In genomic region chr15:72312605-72313447, GRCh38 we compare ENCODE assay signal across 8 cellular contexts. TPM values are rescaled to one million over a fixed set of nuclear protein-coding genes. Genes with fewer than 3 reads are reported as not detected.
DNase-seq lines count a peak whose midpoint lies in the region; ATAC-seq, FAIRE-seq and TF ChIP-seq lines count a peak whose summit lies in the region.

No MANE protein-coding gene starts in this region.

- peaks cover 3% of the 10 kb centered on the region for H3K36me3 Mint-ChIP-seq in CD4-positive, CD25-positive, alpha-beta regulatory T cell
- no peaks in the 10 kb centered on the region for H3K36me3 Mint-ChIP-seq in T-helper 17 cell (ENCODE audit: low read depth)
- no peaks in the 10 kb centered on the region for H3K36me3 Mint-ChIP-seq in astrocyte (ENCODE audit: low read depth, unreplicated experiment)

- H3K4me3 ChIP-seq in CD4-positive, CD25-positive, alpha-beta regulatory T cell (ENCODE audit: low read depth, low read length): no peak overlapping the region
- H3K4me3 ChIP-seq in astrocyte (ENCODE audit: insufficient read depth, low read depth, low read length) (no peak overlapping the region), hepatocyte (no peak overlapping the region)

- no peaks in the 10 kb centered on the region for H4K20me1 ChIP-seq in astrocyte (ENCODE audit: insufficient read depth, low read length)
- no peaks in the 10 kb centered on the region for H4K20me1 ChIP-seq in hepatocyte (ENCODE audit: insufficient read depth, poor library complexity, severe bottlenecking)

- H3K27me3 Mint-ChIP-seq in CD4-positive, CD25-positive, alpha-beta regulatory T cell: no peaks in the 10 kb centered on the region
- H3K27me3 Mint-ChIP-seq in T-helper 17 cell: no peaks in the 10 kb centered on the region
- H3K27me3 Mint-ChIP-seq in astrocyte (ENCODE audit: low read depth, unreplicated experiment): peaks cover 56% of the 10 kb centered on the region

- peak; percentile 32 to 60 (median 53) for DNase-seq in CD4-positive, CD25-positive, alpha-beta regulatory T cell
- DNase-seq in NCI-H146 treated with DMSO at 0.1 percent for 48 hours (lab: John Stamatoyannopoulos, UW; ENCODE audit: unreplicated experiment) (peak; percentile 4), T-helper 17 cell (peak; percentile 25 to 41 (median 32)), astrocyte (ENCODE audit: low read depth) (peak; percentile 33), hepatocyte (ENCODE audit: low spot score) (peak; percentile 74)
- peak; percentile 24 to 50 for DNase-seq in stimulated activated CD4-positive, alpha-beta T cell treated with anti-CD3 and anti-CD28 coated beads, Interleukin-12 subunit alpha, Interleukin-12 subunit beta, amount 100 ng/mL, for 24 hours (ENCODE audit: low read depth in 2 of 2)

- H3K4me1 Mint-ChIP-seq in CD4-positive, CD25-positive, alpha-beta regulatory T cell: peaks cover 0 to under 1% (median 0%) of the 10 kb centered on the region in 4 donors
- H3K4me1 Mint-ChIP-seq in T-helper 17 cell (peaks cover 12% of the 10 kb centered on the region), astrocyte (ENCODE audit: low read depth, unreplicated experiment) (no peaks in the 10 kb centered on the region)

- H3K9me3 ChIP-seq in CD4-positive, CD25-positive, alpha-beta regulatory T cell (ENCODE audit: control insufficient read depth in 2 of 2, low read length in 2 of 2): no peaks in the 10 kb centered on the region
- H3K9me3 ChIP-seq in T-helper 17 cell (ENCODE audit: control insufficient read depth, low read length, poor library complexity, severe bottlenecking) (no peaks in the 10 kb centered on the region), astrocyte (ENCODE audit: insufficient read depth, low read depth, low read length) (no peaks in the 10 kb centered on the region), hepatocyte (ENCODE audit: low read depth) (no peaks in the 10 kb centered on the region)

- H3K27ac ChIP-seq in CD4-positive, CD25-positive, alpha-beta regulatory T cell (ENCODE audit: insufficient read depth, low read length, poor library complexity, severe bottlenecking): no peak overlapping the region
- H3K27ac ChIP-seq in astrocyte (ENCODE audit: low read depth, low read length) (no peak overlapping the region), hepatocyte (no peak overlapping the region)

- H3K79me2 ChIP-seq in astrocyte (ENCODE audit: insufficient read depth, low read length) (no peaks in the 10 kb centered on the region), hepatocyte (no peaks in the 10 kb centered on the region)

- H3K27me3 ChIP-seq in CD4-positive, CD25-positive, alpha-beta regulatory T cell (ENCODE audit: control insufficient read depth, insufficient read depth, low read length): no peaks in the 10 kb centered on the region
- H3K27me3 ChIP-seq in astrocyte (ENCODE audit: insufficient read depth, low read length) (peaks cover 9% of the 10 kb centered on the region), hepatocyte (peaks cover 3% of the 10 kb centered on the region)

- WGBS in hepatocyte (ENCODE audit: low lambda C conversion rate, missing lambda C conversion rate): 53% methylated on average over 2 of the region's 2 CpGs

- no peaks in the 10 kb centered on the region for H3K9me2 ChIP-seq in hepatocyte (replicated peaks; ENCODE audit: insufficient read depth)

- H3K9me3 Mint-ChIP-seq in CD4-positive, CD25-positive, alpha-beta regulatory T cell: peaks cover 0 to 3% (median 0%) of the 10 kb centered on the region in 7 donors
- peaks cover 5% of the 10 kb centered on the region for H3K9me3 Mint-ChIP-seq in astrocyte (ENCODE audit: unreplicated experiment)

- H3K4me2 ChIP-seq in astrocyte (ENCODE audit: low read length) (no peak overlapping the region), hepatocyte (no peak overlapping the region)

- H3K9ac ChIP-seq in astrocyte (ENCODE audit: low read length): no peak overlapping the region

- FAIRE-seq in astrocyte (lab: Jason Lieb, UNC): no peak

- no peaks in the 10 kb centered on the region for H3K36me3 ChIP-seq in CD4-positive, CD25-positive, alpha-beta regulatory T cell (ENCODE audit: control insufficient read depth, insufficient read depth, low read length)
- no peaks in the 10 kb centered on the region for H3K36me3 ChIP-seq in astrocyte (ENCODE audit: insufficient read depth, low read length)
- no peaks in the 10 kb centered on the region for H3K36me3 ChIP-seq in hepatocyte (replicated peaks; ENCODE audit: insufficient read depth, low read depth)

- H3K4me1 ChIP-seq in CD4-positive, CD25-positive, alpha-beta regulatory T cell (ENCODE audit: control insufficient read depth, insufficient read depth, low read length, poor library complexity, severe bottlenecking): no peaks in the 10 kb centered on the region
- H3K4me1 ChIP-seq in astrocyte (ENCODE audit: insufficient read depth, low read length): no peaks in the 10 kb centered on the region
- no peaks in the 10 kb centered on the region for H3K4me1 ChIP-seq in hepatocyte (ENCODE audit: insufficient read depth)

- TF ChIP-seq CTCF in astrocyte (IDR thresholded peaks at IDR 0.05; ENCODE audit: insufficient read depth, low read depth, low read length) (peak; percentile 70), hepatocyte (IDR thresholded peaks at IDR 0.05; ENCODE audit: poor library complexity) (peak; percentile 67)

- H2AFZ ChIP-seq in astrocyte (ENCODE audit: low read depth, low read length): no peak overlapping the region
- no peak overlapping the region for H2AFZ ChIP-seq in hepatocyte

- ATAC-seq in CD4-positive, CD25-positive, alpha-beta regulatory T cell (ENCODE audit: low read depth in 2 of 2): peak; percentile 60 to 73
- ATAC-seq in GM21526 (IDR thresholded peaks at IDR 0.05; ENCODE audit: low FRiP score, unreplicated experiment): peak; percentile 70
- ATAC-seq in T-helper 17 cell: peak; percentile 95
- no peak for ATAC-seq in HG03280 (IDR thresholded peaks at IDR 0.05; ENCODE audit: unreplicated experiment)

- H3K4me3 Mint-ChIP-seq in CD4-positive, CD25-positive, alpha-beta regulatory T cell: no peak overlapping the region
- H3K4me3 Mint-ChIP-seq in T-helper 17 cell: no peak overlapping the region
- H3K4me3 Mint-ChIP-seq in astrocyte (ENCODE audit: unreplicated experiment): no peak overlapping the region

- no peak overlapping the region for H3K27ac Mint-ChIP-seq in CD4-positive, CD25-positive, alpha-beta regulatory T cell
- H3K27ac Mint-ChIP-seq in T-helper 17 cell: peak overlapping the region; percentile 60
- H3K27ac Mint-ChIP-seq in astrocyte (ENCODE audit: unreplicated experiment): no peak overlapping the region

RNA-seq across cellular contexts. Expression of gene CELF6, which starts 7.1 kb away (rescaled TPM):
- 1.7 TPM for total RNA-seq in CD4-positive, CD25-positive, alpha-beta regulatory T cell
- under 1 TPM in 1 of 4 donors, not detected in 3; 0.14 TPM for polyA plus RNA-seq in CD4-positive, CD25-positive, alpha-beta regulatory T cell
- 1 to 10 TPM; 1.4 to 1.9 TPM for total RNA-seq in T-helper 17 cell
- total RNA-seq in astrocyte: 0.41 TPM in 1 of 2 replicates, not detected in the other
- 1.1 and 2.4 TPM in 2 replicates for total RNA-seq in hepatocyte
- 0.40 and 0.57 TPM in 2 replicates for polyA plus RNA-seq in hepatocyte

RNA-seq across cellular contexts. Expression of gene PARP6, which starts 40.5 kb away (rescaled TPM):
- total RNA-seq in CD4-positive, CD25-positive, alpha-beta regulatory T cell: 101 TPM
- polyA plus RNA-seq in CD4-positive, CD25-positive, alpha-beta regulatory T cell: 10 to 100 TPM; 14.5 to 19.2 (median 16.0) TPM
- total RNA-seq in T-helper 17 cell: 100 to 1,000 TPM; 109 to 112 TPM
- 49.9 and 62.7 TPM in 2 replicates for total RNA-seq in astrocyte
- 37.6 and 57.1 TPM in 2 replicates for total RNA-seq in hepatocyte
- polyA plus RNA-seq in hepatocyte: 61.4 and 77.4 TPM in 2 replicates

Comparison
In these comparisons a context has a peak if more than half of its experiments do, and no peak if none do; other contexts are left out.
1. DNase-seq: peak in every context shown above with its lines; median percentile 74 in hepatocyte; 53 in CD4-positive, CD25-positive, alpha-beta regulatory T cell; 37 in stimulated activated CD4-positive, alpha-beta T cell treated with anti-CD3 and anti-CD28 coated beads, Interleukin-12 subunit alpha, Interleukin-12 subunit beta, amount 100 ng/mL, for 24 hours; 33 in astrocyte; 32 in T-helper 17 cell; 4 in NCI-H146 treated with DMSO at 0.1 percent for 48 hours.